ENCODE assay signal across 10 cellular contexts in genomic region chr16:81492965-81493754, GRCh38. TPM values are rescaled to one million over a fixed set of nuclear protein-coding genes. Genes with fewer than 3 reads are reported as not detected.
A peak's percentile ranks its signal among the peaks of the same experiment; 100 is the strongest.
DNase-seq lines count a peak whose midpoint lies in the region; ATAC-seq and TF ChIP-seq lines count a peak whose summit lies in the region.
"Had no signal": no experiment of that assay in that cellular context is flagged by ENCODE, and none has a peak within 500 bp of the region (broad histone marks: within the 10 kb centered on the region; RNA-seq: fewer than 3 reads in every experiment).

No MANE protein-coding gene starts in this region.

- peaks cover 78% of the 10 kb centered on the region for H3K4me1 Mint-ChIP-seq in stimulated activated memory B cell treated with anti-CD40 and anti-IgM and Interleukin-4, amounts not matched to agents 10 μg/mL and 1 μg/mL and 100 μg/mL, for 72 hours
- peaks cover 17% of the 10 kb centered on the region for H3K4me1 Mint-ChIP-seq in activated CD4-positive, alpha-beta memory T cell treated with anti-CD3 and anti-CD28 coated beads for 36 hours (ENCODE audit: low read depth)

- peak overlapping the region; percentile 36 for H3K27ac ChIP-seq in caudate nucleus (ENCODE audit: low read depth, low read length)
- peak overlapping the region; percentile 67 for H3K27ac ChIP-seq in lower lobe of right lung

- no peaks in the 10 kb centered on the region for H3K9me3 ChIP-seq in lower lobe of right lung

- POLR2A ChIA-PET in activated CD4-positive, alpha-beta memory T cell treated with anti-CD3 and anti-CD28 coated beads for 36 hours (lab: Charles Lee), result no interaction called here

- H3K27ac Mint-ChIP-seq in stimulated activated memory B cell treated with anti-CD40 and anti-IgM and Interleukin-4, amounts not matched to agents 10 μg/mL and 1 μg/mL and 100 μg/mL, for 72 hours, result peak overlapping the region; percentile 59
- no peak overlapping the region for H3K27ac Mint-ChIP-seq in activated CD4-positive, alpha-beta memory T cell treated with anti-CD3 and anti-CD28 coated beads for 36 hours

- CTCF ChIA-PET in activated CD4-positive, alpha-beta memory T cell treated with anti-CD3 and anti-CD28 coated beads for 36 hours (lab: Charles Lee), result no interaction called here

- peak; percentile 29 for DNase-seq in HT-29 (ENCODE audit: low spot score)
- DNase-seq in caudate nucleus (lab: John Stamatoyannopoulos, UW), result no peak
- DNase-seq in lower lobe of right lung, result no peak
- no peak for DNase-seq in GDM1 (lab: John Stamatoyannopoulos, UW)
- DNase-seq in activated CD4-positive, alpha-beta memory T cell treated with anti-CD3 and anti-CD28 coated beads for 36 hours, result no peak
- DNase-seq: MM.1S, T-helper 2 cell had no signal

- H3K27me3 ChIP-seq in lower lobe of right lung (ENCODE audit: low read depth), result no peaks in the 10 kb centered on the region

- H3K9me3 Mint-ChIP-seq in stimulated activated memory B cell treated with anti-CD40 and anti-IgM and Interleukin-4, amounts not matched to agents 10 μg/mL and 1 μg/mL and 100 μg/mL, for 72 hours, result no peaks in the 10 kb centered on the region
- no peaks in the 10 kb centered on the region for H3K9me3 Mint-ChIP-seq in activated CD4-positive, alpha-beta memory T cell treated with anti-CD3 and anti-CD28 coated beads for 36 hours

- H3K4me3 Mint-ChIP-seq in stimulated activated memory B cell treated with anti-CD40 and anti-IgM and Interleukin-4, amounts not matched to agents 10 μg/mL and 1 μg/mL and 100 μg/mL, for 72 hours, result no peak overlapping the region
- H3K4me3 Mint-ChIP-seq in activated CD4-positive, alpha-beta memory T cell treated with anti-CD3 and anti-CD28 coated beads for 36 hours, result no peak overlapping the region

- peaks cover 96% of the 10 kb centered on the region for H3K4me1 ChIP-seq in lower lobe of right lung

- H3K36me3 ChIP-seq in lower lobe of right lung, result no peaks in the 10 kb centered on the region

- no peak for TF ChIP-seq CTCF in lower lobe of right lung (IDR thresholded peaks at IDR 0.05)

- H3K4me3 ChIP-seq in lower lobe of right lung, result no peak overlapping the region

- no peaks in the 10 kb centered on the region for H3K36me3 Mint-ChIP-seq in stimulated activated memory B cell treated with anti-CD40 and anti-IgM and Interleukin-4, amounts not matched to agents 10 μg/mL and 1 μg/mL and 100 μg/mL, for 72 hours
- no peaks in the 10 kb centered on the region for H3K36me3 Mint-ChIP-seq in activated CD4-positive, alpha-beta memory T cell treated with anti-CD3 and anti-CD28 coated beads for 36 hours

- ATAC-seq in lower lobe of right lung, result no peak
- ATAC-seq in stimulated activated memory B cell treated with anti-CD40 and anti-IgM and Interleukin-4, amounts not matched to agents 10 μg/mL and 1 μg/mL and 100 μg/mL, for 72 hours, result no peak
- ATAC-seq in GM19023 (IDR thresholded peaks at IDR 0.05; ENCODE audit: unreplicated experiment), result no peak
- ATAC-seq in HG03025 (IDR thresholded peaks at IDR 0.05; ENCODE audit: low FRiP score, unreplicated experiment), result no peak

- intact Hi-C loops in lower lobe of right lung (cut with DNase I), result no loop called here
- intact Hi-C loops in activated CD4-positive, alpha-beta memory T cell treated with anti-CD3 and anti-CD28 coated beads for 36 hours (cut with micrococcal nuclease), result no loop called here

- H3K27me3 Mint-ChIP-seq in stimulated activated memory B cell treated with anti-CD40 and anti-IgM and Interleukin-4, amounts not matched to agents 10 μg/mL and 1 μg/mL and 100 μg/mL, for 72 hours, result no peaks in the 10 kb centered on the region
- H3K27me3 Mint-ChIP-seq in activated CD4-positive, alpha-beta memory T cell treated with anti-CD3 and anti-CD28 coated beads for 36 hours, result no peaks in the 10 kb centered on the region

RNA-seq across cellular contexts. Expression of gene CMIP, which starts 48.6 kb away (rescaled TPM):
- 17.3 and 24.7 TPM in 2 replicates for total RNA-seq in HT-29 (2014; rRNA removed; shearing (Covaris generic))
- 77.4 TPM for total RNA-seq in lower lobe of right lung
- total RNA-seq in activated CD4-positive, alpha-beta memory T cell treated with anti-CD3 and anti-CD28 coated beads for 36 hours, result 10 to 100 TPM; 35.0 to 36.6 TPM
